In genomic region chr7:21413502-21413901, GRCh38 we compare ENCODE assay signal across 1 cellular context.
TF ChIP-seq lines count a peak whose summit lies in the region.

No MANE protein-coding gene starts in this region.

TF ChIP-seq in K562, 482 proteins besides CTCF, POLR2A, EP300 and RAD21 (continued from another document and continues in another):
- TF ChIP-seq THRA (IDR thresholded peaks at IDR 0.05): no peak
- TF ChIP-seq CBFA2T3 (IDR thresholded peaks at IDR 0.05): peak; percentile 65
- TF ChIP-seq RBM14 (IDR thresholded peaks at IDR 0.05; ENCODE audit: borderline replicate concordance, insufficient read depth, low read depth, low read length): no peak
- TF ChIP-seq RERE (CRISPR knock-in tag; IDR thresholded peaks at IDR 0.05; ENCODE audit: borderline replicate concordance): no peak
- TF ChIP-seq TEAD4 (IDR thresholded peaks at IDR 0.05; ENCODE audit: low read length): peak; percentile 65
- TF ChIP-seq TEAD4 (CRISPR knock-in tag; IDR thresholded peaks at IDR 0.05; ENCODE audit: borderline replicate concordance): no peak
- no peak for TF ChIP-seq ZBTB7A (IDR thresholded peaks at IDR 0.05; ENCODE audit: borderline replicate concordance, control insufficient read depth, low read depth, low read length)
- TF ChIP-seq CHD4 (IDR thresholded peaks at IDR 0.05; ENCODE audit: insufficient read depth, insufficient replicate concordance, low read depth, low read length, poor library complexity, severe bottlenecking): no peak
- no peak for TF ChIP-seq PATZ1 (CRISPR knock-in tag; IDR thresholded peaks at IDR 0.05; ENCODE audit: borderline replicate concordance)
- TF ChIP-seq ZBTB12 (CRISPR knock-in tag; IDR thresholded peaks at IDR 0.05): no peak
- TF ChIP-seq REST (CRISPR knock-in tag; IDR thresholded peaks at IDR 0.05; ENCODE audit: low read depth): no peak
- no peak for TF ChIP-seq PKNOX1 (IDR thresholded peaks at IDR 0.05)
- no peak for TF ChIP-seq POLR2B (IDR thresholded peaks at IDR 0.05; ENCODE audit: low read depth, partially characterized antibody)
- TF ChIP-seq EHMT2 (IDR thresholded peaks at IDR 0.05): peak; percentile 13; the same call in 1 of the 2 replicates
- no peak for TF ChIP-seq CGGBP1 (CRISPR knock-in tag; IDR thresholded peaks at IDR 0.05)
- no peak for TF ChIP-seq ERF (CRISPR knock-in tag; IDR thresholded peaks at IDR 0.05)
- TF ChIP-seq FOXJ3 (CRISPR knock-in tag; IDR thresholded peaks at IDR 0.05): no peak
- TF ChIP-seq CHCHD3 (CRISPR knock-in tag; IDR thresholded peaks at IDR 0.05): no peak
- TF ChIP-seq NFE2L1 (tag; IDR thresholded peaks at IDR 0.05; ENCODE audit: borderline replicate concordance, low read depth): no peak
- no peak for TF ChIP-seq NR2C1 (IDR thresholded peaks at IDR 0.05)
- no peak for TF ChIP-seq NR2C1 (tag; IDR thresholded peaks at IDR 0.05)
- TF ChIP-seq HEY1 (CRISPR knock-in tag; IDR thresholded peaks at IDR 0.05; ENCODE audit: borderline replicate concordance): no peak
- TF ChIP-seq FOXJ2 (tag; IDR thresholded peaks at IDR 0.05): no peak
- no peak for TF ChIP-seq ZNF444 (CRISPR knock-in tag; IDR thresholded peaks at IDR 0.05)
- TF ChIP-seq PHF20 (IDR thresholded peaks at IDR 0.05; ENCODE audit: partially characterized antibody): no peak
- TF ChIP-seq ZNF586 (CRISPR knock-in tag; conservative IDR thresholded peaks at IDR 0.05): no peak
- no peak for TF ChIP-seq NFIX (CRISPR knock-in tag; IDR thresholded peaks at IDR 0.05; ENCODE audit: low read depth)
- TF ChIP-seq ZNF133 (CRISPR knock-in tag; IDR thresholded peaks at IDR 0.05): no peak
- no peak for TF ChIP-seq RNF219 (CRISPR knock-in tag; IDR thresholded peaks at IDR 0.05)
- no peak for TF ChIP-seq MED1 (CRISPR knock-in tag; IDR thresholded peaks at IDR 0.05; ENCODE audit: borderline replicate concordance)
- no peak for TF ChIP-seq STAG1 (CRISPR knock-in tag; IDR thresholded peaks at IDR 0.05; ENCODE audit: borderline replicate concordance)
- TF ChIP-seq GTF2F1 (IDR thresholded peaks at IDR 0.05; ENCODE audit: low read depth, low read length): no peak
- TF ChIP-seq SIN3B (IDR thresholded peaks at IDR 0.05; ENCODE audit: low read depth): no peak
- TF ChIP-seq ZNF232 (CRISPR knock-in tag; IDR thresholded peaks at IDR 0.05): no peak
- no peak for TF ChIP-seq GABPB1 (CRISPR knock-in tag; IDR thresholded peaks at IDR 0.05)
- no peak for TF ChIP-seq ATF1 (CRISPR knock-in tag; IDR thresholded peaks at IDR 0.05)
- TF ChIP-seq ATF1 (tag; IDR thresholded peaks at IDR 0.05): no peak
- TF ChIP-seq MEIS2 (IDR thresholded peaks at IDR 0.05; ENCODE audit: partially characterized antibody): no peak
- no peak for TF ChIP-seq AFF1 (IDR thresholded peaks at IDR 0.05; ENCODE audit: low read depth in 1 of 2, partially characterized antibody in 2 of 2)
- TF ChIP-seq KDM2B (CRISPR knock-in tag; IDR thresholded peaks at IDR 0.05): no peak
- no peak for TF ChIP-seq EWSR1 (IDR thresholded peaks at IDR 0.05; ENCODE audit: borderline replicate concordance, low read depth, partially characterized antibody)
